Comparison of ENCODE assay signal across 15 cellular contexts in the genomic region with DNA sequence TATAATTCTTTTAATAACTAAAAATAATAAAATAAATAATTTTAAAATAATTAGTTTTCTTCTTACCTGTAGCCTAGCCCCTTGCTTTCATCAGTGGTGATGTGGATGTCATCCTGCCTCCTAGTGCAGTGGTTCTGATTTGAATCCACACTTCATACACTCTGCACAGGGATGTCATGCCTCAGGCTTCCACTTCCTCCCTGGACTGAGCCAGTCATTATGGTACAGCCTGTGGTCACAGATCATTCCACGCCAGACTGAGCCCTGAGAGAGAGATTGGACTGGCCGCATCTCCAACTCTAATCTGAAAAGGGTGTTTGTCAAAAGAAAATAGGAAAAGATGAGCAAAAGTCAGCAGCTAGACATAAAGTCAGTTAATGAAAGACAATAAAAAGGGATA.
DNase-seq lines count a peak whose midpoint lies in the region; ATAC-seq and TF ChIP-seq lines count a peak whose summit lies in the region.
"Had no signal": no experiment of that assay in that cellular context is flagged by ENCODE, and none has a peak within 500 bp of the region (broad histone marks: within the 10 kb centered on the region; RNA-seq: fewer than 3 reads in every experiment).

No MANE protein-coding gene starts in this region.

- H2BK5ac ChIP-seq in IMR-90 (ENCODE audit: low read depth, low read length, poor library complexity, severe bottlenecking): no peak overlapping the region

- no CpG with 5 or more reads among the region's 2 CpGs for WGBS in IMR-90 (ENCODE audit: extremely low coverage in 2 of 2, insufficient read length in 1 of 2), 2 experiments

- H2AK5ac ChIP-seq in IMR-90 (ENCODE audit: low read depth, low read length): peak overlapping the region; percentile 7; the same call in 1 of the 2 replicates

- no peak overlapping the region for H4K91ac ChIP-seq in IMR-90 (ENCODE audit: insufficient read depth, low read depth, low read length)

- H3K4ac ChIP-seq in IMR-90 (ENCODE audit: low read depth, low read length): no peak overlapping the region

- no peak overlapping the region for H3K4me2 ChIP-seq in IMR-90 (ENCODE audit: low read depth, low read length)
- H3K4me2 ChIP-seq: KMS-11 had no signal

- POLR2A ChIA-PET in IMR-90 (lab: Charles Lee; ENCODE audit: unreplicated experiment): no interaction called here

- DNase-seq in IMR-90: no peak
- no peak for DNase-seq in NCI-H1436 treated with DMSO at 0.1 percent for 48 hours (lab: John Stamatoyannopoulos, UW)
- DNase-seq in left colon: no peak
- no peak for DNase-seq in GM20000 (ENCODE audit: low spot score)
- DNase-seq in NCI-H2196 treated with DMSO at 0.1 percent for 48 hours (lab: John Stamatoyannopoulos, UW; ENCODE audit: unreplicated experiment): no peak
- DNase-seq: Caco-2; CD4-positive, CD25-positive, alpha-beta regulatory T cell; NCI-H1048; NCI-H146; NCI-H2081; NCI-H510A treated with DMSO at 0.1 percent for 48 hours; T-helper 9 cell had no signal

- peak overlapping the region; percentile 3; the same call in 1 of the 2 replicates for H3K14ac ChIP-seq in IMR-90 (replicated peaks; ENCODE audit: low read depth, low read length)

- no peak overlapping the region for H3K23ac ChIP-seq in IMR-90 (ENCODE audit: low read depth, low read length)

- dilution Hi-C loops in IMR-90 (cut with HindIII; ENCODE audit: low sequenced_read_pairs, unreplicated experiment): no loop called here

- H3K4me1 ChIP-seq in IMR-90 (ENCODE audit: control insufficient read depth, insufficient read depth, low read length): no peaks in the 10 kb centered on the region
- H3K4me1 ChIP-seq: Caco-2 had no signal

- no peak overlapping the region for H3K27ac ChIP-seq in IMR-90 (ENCODE audit: insufficient read depth, low read length)
- H3K27ac ChIP-seq: KMS-11 had no signal

- no peaks in the 10 kb centered on the region for H3K79me1 ChIP-seq in IMR-90 (ENCODE audit: low read depth in 1 of 2, low read length in 2 of 2)

- TF ChIP-seq RAD21 in IMR-90 (IDR thresholded peaks at IDR 0.05; ENCODE audit: low read length): no peak

- no peaks in the 10 kb centered on the region for H3K36me3 ChIP-seq in IMR-90 (ENCODE audit: control insufficient read depth, insufficient read depth, low read length)

- peak; percentile 71 for ATAC-seq in GM18502 (IDR thresholded peaks at IDR 0.05; ENCODE audit: poor library complexity, unreplicated experiment)
- peak; percentile 69 for ATAC-seq in GM21529 (IDR thresholded peaks at IDR 0.05; ENCODE audit: unreplicated experiment)
- ATAC-seq in IMR-90 (ENCODE audit: low read depth): no peak
- no peak for ATAC-seq in left colon

- no peak overlapping the region; the same call in 2 of the 3 replicates for H2BK15ac ChIP-seq in IMR-90 (ENCODE audit: low read depth, low read length)

- H2BK20ac ChIP-seq in IMR-90 (ENCODE audit: low read depth, low read length): no peak overlapping the region

- no peaks in the 10 kb centered on the region for H3K9me3 ChIP-seq in IMR-90 (ENCODE audit: control insufficient read depth, insufficient read depth, low read length)
- H3K9me3 ChIP-seq: Caco-2 had no signal

- 0 out of 2 replicates have a peak, but pooled peaks cover 2% of the 10 kb centered on the region for H3K9me1 ChIP-seq in IMR-90 (ENCODE audit: insufficient read depth, low read length)

- no peak overlapping the region for H3K9ac ChIP-seq in IMR-90 (ENCODE audit: low read depth, low read length)
- H3K9ac ChIP-seq: KMS-11 had no signal

- intact Hi-C loops in IMR-90 (cut with micrococcal nuclease): loop anchor here (10.0 kb wide), 1 partner anchor 418 kb away; no protein-coding TSS in a partner anchor
- intact Hi-C loops in left colon (cut with DNase I, micrococcal nuclease): no loop called here

- no peak for TF ChIP-seq POLR2A in IMR-90 (IDR thresholded peaks at IDR 0.05; ENCODE audit: low read depth, low read length)

- no peaks in the 10 kb centered on the region for H3K27me3 ChIP-seq in IMR-90 (ENCODE audit: control insufficient read depth, insufficient read depth, low read length)

- no peak overlapping the region for H2AFZ ChIP-seq in IMR-90 (replicated peaks; ENCODE audit: low read length, poor library complexity)

- H3K18ac ChIP-seq in IMR-90 (ENCODE audit: low read depth, low read length): no peak overlapping the region

- no TSS peak for BruUV-seq in IMR-90 (replicated peaks; lab: Mats Ljungman, UMichigan)

- no peak overlapping the region for H2BK120ac ChIP-seq in IMR-90 (ENCODE audit: low read depth, low read length)

- TF ChIP-seq CTCF in IMR-90 (conservative IDR thresholded peaks at IDR 0.05; ENCODE audit: low read depth, low read length) (no peak), GM20000 (IDR thresholded peaks at IDR 0.05; ENCODE audit: extremely low read depth, missing control alignments) (no peak)

- in situ Hi-C loops in IMR-90 (cut with MboI; ENCODE audit: low sequenced_read_pairs): no loop called here

- CTCF ChIA-PET in IMR-90 (lab: Yijun Ruan, JAX): no interaction called here

- no peak overlapping the region for H4K5ac ChIP-seq in IMR-90 (ENCODE audit: low read depth, low read length)

- H3K56ac ChIP-seq in IMR-90 (ENCODE audit: extremely low read depth, insufficient read depth, low read length): no peak overlapping the region

- no peak overlapping the region for H4K8ac ChIP-seq in IMR-90 (ENCODE audit: low read depth in 2 of 2, low read length in 2 of 2)

- no peaks in the 10 kb centered on the region for H4K20me1 ChIP-seq in IMR-90 (ENCODE audit: insufficient read depth, low read length)

- H2AK9ac ChIP-seq in IMR-90 (replicated peaks; ENCODE audit: low read depth, low read length, poor library complexity): no peak overlapping the region

- no peak overlapping the region for H3K4me3 ChIP-seq in IMR-90 (ENCODE audit: insufficient read depth, low read depth, low read length)

TF ChIP-seq in IMR-90, 13 proteins besides CTCF, POLR2A, EP300 and RAD21:
- TF ChIP-seq ELK1 (IDR thresholded peaks at IDR 0.05; ENCODE audit: borderline replicate concordance, low read depth, low read length) (no peak), RCOR1 (IDR thresholded peaks at IDR 0.05; ENCODE audit: insufficient replicate concordance, low read length) (no peak), BHLHE40 (IDR thresholded peaks at IDR 0.05; ENCODE audit: low read depth, low read length) (no peak), SMC3 (IDR thresholded peaks at IDR 0.05; ENCODE audit: low read depth, low read length) (no peak), USF2 (IDR thresholded peaks at IDR 0.05; ENCODE audit: low read depth, low read length) (no peak), MAFK (IDR thresholded peaks at IDR 0.05; ENCODE audit: low read depth, low read length) (no peak), CHD1 (IDR thresholded peaks at IDR 0.05; ENCODE audit: low read depth, low read length) (no peak), MXI1 (IDR thresholded peaks at IDR 0.05; ENCODE audit: borderline replicate concordance, low read depth, low read length) (no peak), FOS (IDR thresholded peaks at IDR 0.05; ENCODE audit: low read depth, low read length) (no peak), RFX5 (IDR thresholded peaks at IDR 0.05; ENCODE audit: low read depth, low read length) (no peak), CEBPB (IDR thresholded peaks at IDR 0.05; ENCODE audit: low read depth, low read length) (no peak), NFE2L2 (IDR thresholded peaks at IDR 0.05; ENCODE audit: low read depth, low read length) (no peak)

Comparison
In these comparisons a context has a peak if more than half of its experiments do, and no peak if none do; other contexts are left out.
1. ATAC-seq: peak in GM18502 (single experiment) and GM21529 (single experiment); none in IMR-90 (single experiment) and left colon (single experiment).